Comparison of ENCODE assay signal across 16 cellular contexts in genomic region chr6:8557019-8557748, GRCh38.
DNase-seq lines count a peak whose midpoint lies in the region; ATAC-seq and TF ChIP-seq lines count a peak whose summit lies in the region.
"Had no signal": no experiment of that assay in that cellular context is flagged by ENCODE, and none has a peak within 500 bp of the region (broad histone marks: within the 10 kb centered on the region; RNA-seq: fewer than 3 reads in every experiment).

No MANE protein-coding gene starts in this region.

- no peaks in the 10 kb centered on the region for H3K27me3 ChIP-seq in breast epithelium
- no peaks in the 10 kb centered on the region for H3K27me3 ChIP-seq in mammary epithelial cell (ENCODE audit: insufficient read depth, low read length)
- H3K27me3 ChIP-seq in stomach = no peaks in the 10 kb centered on the region

- CTCF ChIA-PET in MCF 10A (lab: Yijun Ruan, JAX) = interaction anchor here (0.6 to 0.7 kb wide), 3 partner anchors 10 to 1562 kb away, joined by 3 to 4 read pairs (median 3); no protein-coding TSS in a partner anchor
- CTCF ChIA-PET in mammary epithelial cell (lab: Charles Lee; ENCODE audit: low non-redundant PET) = no interaction called here
- CTCF ChIA-PET in activated CD4-positive, alpha-beta memory T cell treated with anti-CD3 and anti-CD28 coated beads for 36 hours (lab: Charles Lee) = interaction anchor here (0.7 kb wide), 1 partner anchor 49 kb away, joined by 3 read pairs; no protein-coding TSS in a partner anchor

- no peak for TF ChIP-seq EP300 in stomach (IDR thresholded peaks at IDR 0.05)

- no peak overlapping the region for H2AFZ ChIP-seq in mammary epithelial cell (ENCODE audit: low read depth, low read length)

- H3K27ac ChIP-seq in breast epithelium (no peak overlapping the region), mammary epithelial cell (ENCODE audit: insufficient read depth, low read depth, low read length) (no peak overlapping the region), stomach (no peak overlapping the region)
- H3K27ac ChIP-seq: KMS-11, SJSA1 had no signal

- H3K9me3 ChIP-seq in breast epithelium (no peaks in the 10 kb centered on the region), mammary epithelial cell (replicated peaks; ENCODE audit: insufficient read depth, low read length) (no peaks in the 10 kb centered on the region), stomach (no peaks in the 10 kb centered on the region)
- H3K9me3 ChIP-seq: SJSA1 had no signal

- H3K79me2 ChIP-seq in mammary epithelial cell (ENCODE audit: insufficient read depth, low read length) = no peaks in the 10 kb centered on the region

- intact Hi-C loops in MCF 10A (cut with micrococcal nuclease) = loop anchor here (5.0 kb wide), 1 partner anchor 70 kb away; no protein-coding TSS in a partner anchor
- intact Hi-C loops in breast epithelium (cut with DNase I; ENCODE audit: low total_unique reads) = no loop called here
- intact Hi-C loops in mammary epithelial cell (cut with micrococcal nuclease) = loop anchor here (5.0 kb wide), 1 partner anchor 70 kb away; no protein-coding TSS in a partner anchor
- intact Hi-C loops in activated CD4-positive, alpha-beta memory T cell treated with anti-CD3 and anti-CD28 coated beads for 36 hours (cut with micrococcal nuclease) = no loop called here
- intact Hi-C loops in stomach (cut with DNase I; ENCODE audit: low total_unique reads) = no loop called here

- peaks cover 18% of the 10 kb centered on the region for H3K4me1 Mint-ChIP-seq in MCF 10A (ENCODE audit: insufficient read depth, unreplicated experiment)
- no peaks in the 10 kb centered on the region for H3K4me1 Mint-ChIP-seq in activated CD4-positive, alpha-beta memory T cell treated with anti-CD3 and anti-CD28 coated beads for 36 hours (ENCODE audit: low read depth)
- H3K4me1 Mint-ChIP-seq: B cell, CD14-positive monocyte had no signal

- WGBS in mammary epithelial cell (ENCODE audit: low coverage, missing lambda C conversion rate) = 69% methylated on average over 2 of the region's 2 CpGs
- WGBS in stomach, 5 donors = 75 to 83% (median 81%) methylated on average over 2 of the region's 2 CpGs

- no peak overlapping the region for H3K4me3 ChIP-seq in breast epithelium
- no peak overlapping the region for H3K4me3 ChIP-seq in mammary epithelial cell (replicated peaks in 1 of 3; ENCODE audit: insufficient read depth in 1 of 3, low read depth in 2 of 3, low read length in 3 of 3)
- H3K4me3 ChIP-seq in stomach = no peak overlapping the region
- H3K4me3 ChIP-seq: SJSA1 had no signal

- ATAC-seq in left lobe of liver (peak; percentile 49), GM19023 (IDR thresholded peaks at IDR 0.05; ENCODE audit: unreplicated experiment) (no peak)
- ATAC-seq: Right ventricle myocardium inferior had no signal

- no peak overlapping the region for H3K4me2 ChIP-seq in mammary epithelial cell (ENCODE audit: insufficient read depth, low read depth, low read length)
- H3K4me2 ChIP-seq: KMS-11 had no signal

- H3K36me3 ChIP-seq in breast epithelium (no peaks in the 10 kb centered on the region), mammary epithelial cell (ENCODE audit: insufficient read depth, low read length) (no peaks in the 10 kb centered on the region), stomach (no peaks in the 10 kb centered on the region)
- H3K36me3 ChIP-seq: SJSA1 had no signal

- H3K4me1 ChIP-seq in breast epithelium (no peaks in the 10 kb centered on the region), mammary epithelial cell (ENCODE audit: insufficient read depth, low read length) (peaks cover 8% of the 10 kb centered on the region), stomach (no peaks in the 10 kb centered on the region)
- H3K4me1 ChIP-seq: SJSA1 had no signal

- no peak for TF ChIP-seq POLR2A in breast epithelium (IDR thresholded peaks at IDR 0.05)
- TF ChIP-seq POLR2A in stomach (IDR thresholded peaks at IDR 0.05) = no peak

- H3K27me3 Mint-ChIP-seq in MCF 10A (ENCODE audit: insufficient read depth, unreplicated experiment) = no peaks in the 10 kb centered on the region
- no peaks in the 10 kb centered on the region for H3K27me3 Mint-ChIP-seq in activated CD4-positive, alpha-beta memory T cell treated with anti-CD3 and anti-CD28 coated beads for 36 hours
- H3K27me3 Mint-ChIP-seq: B cell had no signal

- no peak overlapping the region for H3K4me3 Mint-ChIP-seq in MCF 10A (ENCODE audit: unreplicated experiment)
- H3K4me3 Mint-ChIP-seq in activated CD4-positive, alpha-beta memory T cell treated with anti-CD3 and anti-CD28 coated beads for 36 hours = no peak overlapping the region
- H3K4me3 Mint-ChIP-seq: B cell, CD14-positive monocyte had no signal

- no peaks in the 10 kb centered on the region for H3K36me3 Mint-ChIP-seq in MCF 10A (ENCODE audit: insufficient read depth, unreplicated experiment)
- H3K36me3 Mint-ChIP-seq in activated CD4-positive, alpha-beta memory T cell treated with anti-CD3 and anti-CD28 coated beads for 36 hours = no peaks in the 10 kb centered on the region
- H3K36me3 Mint-ChIP-seq: CD14-positive monocyte had no signal

- POLR2A ChIA-PET in MCF 10A (lab: Yijun Ruan, JAX) = interaction anchor here (1.4 to 1.7 kb wide), 3 partner anchors 10 to 70 kb away, joined by 3 to 9 read pairs (median 4); no protein-coding TSS in a partner anchor
- POLR2A ChIA-PET in activated CD4-positive, alpha-beta memory T cell treated with anti-CD3 and anti-CD28 coated beads for 36 hours (lab: Charles Lee) = no interaction called here

- no peaks in the 10 kb centered on the region for H4K20me1 ChIP-seq in mammary epithelial cell (ENCODE audit: insufficient read depth, low read length)

- H3K27ac Mint-ChIP-seq in MCF 10A (ENCODE audit: low read depth, unreplicated experiment) = peak overlapping the region; percentile 42
- H3K27ac Mint-ChIP-seq in activated CD4-positive, alpha-beta memory T cell treated with anti-CD3 and anti-CD28 coated beads for 36 hours = no peak overlapping the region
- H3K27ac Mint-ChIP-seq: B cell, CD14-positive monocyte had no signal

- in situ Hi-C loops in mammary epithelial cell (cut with MboI; ENCODE audit: low sequenced_read_pairs in 2 of 2) = no loop called here

- BruUV-seq in MCF 10A (replicated peaks; lab: Mats Ljungman, UMichigan) (no TSS peak), mammary epithelial cell (replicated peaks; lab: Mats Ljungman, UMichigan) (TSS peak; percentile 88)

- no peak overlapping the region for H3K9ac ChIP-seq in mammary epithelial cell (ENCODE audit: insufficient read depth, low read length)
- H3K9ac ChIP-seq: KMS-11 had no signal

- H3K9me3 Mint-ChIP-seq in MCF 10A (ENCODE audit: unreplicated experiment) = no peaks in the 10 kb centered on the region
- H3K9me3 Mint-ChIP-seq in activated CD4-positive, alpha-beta memory T cell treated with anti-CD3 and anti-CD28 coated beads for 36 hours = no peaks in the 10 kb centered on the region

- dilution Hi-C loops in mammary epithelial cell (cut with HindIII; ENCODE audit: low sequenced_read_pairs) = no loop called here

- DNase-seq in MCF 10A (ENCODE audit: unreplicated experiment) (no peak), breast epithelium (ENCODE audit: low spot score in 2 of 2) (no peak), mammary epithelial cell (no peak), left lobe of liver (ENCODE audit: low spot score) (no peak), stomach (no peak)
- no peak for DNase-seq in activated CD4-positive, alpha-beta memory T cell treated with anti-CD3 and anti-CD28 coated beads for 36 hours
- DNase-seq: GF-D8, NCI-H1694, NCI-H2107, NCI-H2227 treated with DMSO at 0.1 percent for 48 hours had no signal

- TF ChIP-seq CTCF in MCF 10A (IDR thresholded peaks at IDR 0.05; ENCODE audit: unreplicated experiment) (no peak), breast epithelium (IDR thresholded peaks at IDR 0.05) (no peak), mammary epithelial cell (conservative IDR thresholded peaks at IDR 0.05 in 1 of 2, IDR thresholded peaks at IDR 0.05 in 1 of 2; ENCODE audit: extremely low read depth in 1 of 2, insufficient read depth in 1 of 2, low read depth in 1 of 2, low read length in 2 of 2) (no peak), stomach (IDR thresholded peaks at IDR 0.05) (no peak)

Comparison
In these comparisons a context has a peak if more than half of its experiments do, and no peak if none do; other contexts are left out.
1. intact Hi-C loops: an anchor here in MCF 10A (5.0 kb wide) and mammary epithelial cell (5.0 kb wide); none called in breast epithelium, activated CD4-positive, alpha-beta memory T cell treated with anti-CD3 and anti-CD28 coated beads for 36 hours and stomach.